In the genomic region with DNA sequence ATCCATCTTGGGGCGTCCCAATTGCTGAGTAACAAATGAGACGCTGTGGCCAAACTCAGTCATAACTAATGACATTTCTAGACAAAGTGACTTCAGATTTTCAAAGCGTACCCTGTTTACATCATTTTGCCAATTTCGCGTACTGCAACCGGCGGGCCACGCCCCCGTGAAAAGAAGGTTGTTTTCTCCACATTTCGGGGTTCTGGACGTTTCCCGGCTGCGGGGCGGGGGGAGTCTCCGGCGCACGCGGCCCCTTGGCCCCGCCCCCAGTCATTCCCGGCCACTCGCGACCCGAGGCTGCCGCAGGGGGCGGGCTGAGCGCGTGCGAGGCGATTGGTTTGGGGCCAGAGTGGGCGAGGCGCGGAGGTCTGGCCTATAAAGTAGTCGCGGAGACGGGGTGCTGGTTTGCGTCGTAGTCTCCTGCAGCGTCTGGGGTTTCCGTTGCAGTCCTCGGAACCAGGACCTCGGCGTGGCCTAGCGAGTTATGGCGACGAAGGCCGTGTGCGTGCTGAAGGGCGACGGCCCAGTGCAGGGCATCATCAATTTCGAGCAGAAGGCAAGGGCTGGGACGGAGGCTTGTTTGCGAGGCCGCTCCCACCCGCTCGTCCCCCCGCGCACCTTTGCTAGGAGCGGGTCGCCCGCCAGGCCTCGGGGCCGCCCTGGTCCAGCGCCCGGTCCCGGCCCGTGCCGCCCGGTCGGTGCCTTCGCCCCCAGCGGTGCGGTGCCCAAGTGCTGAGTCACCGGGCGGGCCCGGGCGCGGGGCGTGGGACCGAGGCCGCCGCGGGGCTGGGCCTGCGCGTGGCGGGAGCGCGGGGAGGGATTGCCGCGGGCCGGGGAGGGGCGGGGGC, we compare ENCODE assay signal across 1 cellular context.
TF ChIP-seq lines count a peak whose summit lies in the region.

A gene (plus strand): TSS at position 408 of the 848 bp plus-strand sequence. CDS start 77 bp downstream, at position 485.

TF ChIP-seq in K562, 482 proteins besides CTCF, POLR2A, EP300 and RAD21 (continued from another document and continues in another):
- TF ChIP-seq, protein P1, sequence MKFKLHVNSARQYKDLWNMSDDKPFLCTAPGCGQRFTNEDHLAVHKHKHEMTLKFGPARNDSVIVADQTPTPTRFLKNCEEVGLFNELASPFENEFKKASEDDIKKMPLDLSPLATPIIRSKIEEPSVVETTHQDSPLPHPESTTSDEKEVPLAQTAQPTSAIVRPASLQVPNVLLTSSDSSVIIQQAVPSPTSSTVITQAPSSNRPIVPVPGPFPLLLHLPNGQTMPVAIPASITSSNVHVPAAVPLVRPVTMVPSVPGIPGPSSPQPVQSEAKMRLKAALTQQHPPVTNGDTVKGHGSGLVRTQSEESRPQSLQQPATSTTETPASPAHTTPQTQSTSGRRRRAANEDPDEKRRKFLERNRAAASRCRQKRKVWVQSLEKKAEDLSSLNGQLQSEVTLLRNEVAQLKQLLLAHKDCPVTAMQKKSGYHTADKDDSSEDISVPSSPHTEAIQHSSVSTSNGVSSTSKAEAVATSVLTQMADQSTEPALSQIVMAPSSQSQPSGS (CRISPR knock-in tag; IDR thresholded peaks at IDR 0.05): no peak; the same call in 1 of the 2 replicates
- TF ChIP-seq TAF9B (IDR thresholded peaks at IDR 0.05; ENCODE audit: partially characterized antibody) (peak; percentile 36), MCM7 (IDR thresholded peaks at IDR 0.05) (no peak), YY1 (IDR thresholded peaks at IDR 0.05; ENCODE audit: borderline replicate concordance in 1 of 3, control insufficient read depth in 1 of 3, extremely low read depth in 1 of 3, insufficient read depth in 3 of 3, insufficient read length in 1 of 3, insufficient replicate concordance in 2 of 3, low read depth in 1 of 3, low read length in 2 of 3) (peak in 2 of 3 experiments; percentile 18 to 81), NEUROD1 (IDR thresholded peaks at IDR 0.05; ENCODE audit: borderline replicate concordance, low read depth, low read length, partially characterized antibody) (peak; percentile 49), ZNF165 (CRISPR knock-in tag; IDR thresholded peaks at IDR 0.05; ENCODE audit: borderline replicate concordance) (no peak), FOS (IDR thresholded peaks at IDR 0.05; ENCODE audit: extremely low read depth, insufficient read length) (peak; percentile 39), RBM22 (IDR thresholded peaks at IDR 0.05; ENCODE audit: low read depth, low read length, poor library complexity, severe bottlenecking) (peak; percentile 51), ZFPM2 (CRISPR knock-in tag; IDR thresholded peaks at IDR 0.05) (no peak), ZNF431 (CRISPR knock-in tag; IDR thresholded peaks at IDR 0.05) (0 out of 2 replicates have a peak, but pooled peaks have one; percentile 30), BHLHE40 (IDR thresholded peaks at IDR 0.05; ENCODE audit: low read length) (peak; percentile 33), CBFB (CRISPR knock-in tag; IDR thresholded peaks at IDR 0.05) (peak; percentile 93), SMAD4 (CRISPR knock-in tag; conservative IDR thresholded peaks at IDR 0.05) (peak; percentile 71), HDAC2 (IDR thresholded peaks at IDR 0.05) (peak; percentile 56; the same call in 1 of the 2 replicates), FOXA3 (CRISPR knock-in tag; conservative IDR thresholded peaks at IDR 0.05 in 1 of 2, IDR thresholded peaks at IDR 0.05 in 1 of 2) (peak in 1 of 2 experiments; percentile 56; a peak in 2 of 4 replicates), HNRNPH1 (optimal IDR thresholded peaks at IDR 0.05; ENCODE audit: low read depth, low read length) (no peak), CBFA2T2 (conservative IDR thresholded peaks at IDR 0.05) (no peak), SMARCE1 (IDR thresholded peaks at IDR 0.05) (no peak), RUNX1 (IDR thresholded peaks at IDR 0.05; ENCODE audit: low read depth) (0 out of 2 replicates have a peak, but pooled peaks have one; percentile 31), SP1 (CRISPR knock-in tag; IDR thresholded peaks at IDR 0.05) (peak; percentile 94), ZFP1 (CRISPR knock-in tag; IDR thresholded peaks at IDR 0.05) (no peak), TGIF2 (CRISPR knock-in tag; IDR thresholded peaks at IDR 0.05) (no peak), ETV5 (CRISPR knock-in tag; IDR thresholded peaks at IDR 0.05; ENCODE audit: low read depth) (peak; percentile 73; the same call in 1 of the 2 replicates), MEF2A (IDR thresholded peaks at IDR 0.05; ENCODE audit: control insufficient read depth, low read depth, low read length) (no peak), BRD4 (IDR thresholded peaks at IDR 0.05) (0 out of 2 replicates have a peak, but pooled peaks have one; percentile 33), CCNT2 (IDR thresholded peaks at IDR 0.05; ENCODE audit: borderline replicate concordance, extremely low read depth, insufficient read length, low read depth, low read length) (peak; percentile 72), FOXM1 (IDR thresholded peaks at IDR 0.05; ENCODE audit: low read depth) (no peak), FOXM1 (CRISPR knock-in tag; IDR thresholded peaks at IDR 0.05; ENCODE audit: low read depth) (peak; percentile 93; the same call in 1 of the 2 replicates), TOE1 (IDR thresholded peaks at IDR 0.05; ENCODE audit: borderline replicate concordance) (peak; percentile 55; the same call in 1 of the 2 replicates), TOE1 (CRISPR knock-in tag; IDR thresholded peaks at IDR 0.05; ENCODE audit: borderline replicate concordance, low read depth) (0 out of 2 replicates have a peak, but pooled peaks have one; percentile 66)
- TF ChIP-seq, protein P2, sequence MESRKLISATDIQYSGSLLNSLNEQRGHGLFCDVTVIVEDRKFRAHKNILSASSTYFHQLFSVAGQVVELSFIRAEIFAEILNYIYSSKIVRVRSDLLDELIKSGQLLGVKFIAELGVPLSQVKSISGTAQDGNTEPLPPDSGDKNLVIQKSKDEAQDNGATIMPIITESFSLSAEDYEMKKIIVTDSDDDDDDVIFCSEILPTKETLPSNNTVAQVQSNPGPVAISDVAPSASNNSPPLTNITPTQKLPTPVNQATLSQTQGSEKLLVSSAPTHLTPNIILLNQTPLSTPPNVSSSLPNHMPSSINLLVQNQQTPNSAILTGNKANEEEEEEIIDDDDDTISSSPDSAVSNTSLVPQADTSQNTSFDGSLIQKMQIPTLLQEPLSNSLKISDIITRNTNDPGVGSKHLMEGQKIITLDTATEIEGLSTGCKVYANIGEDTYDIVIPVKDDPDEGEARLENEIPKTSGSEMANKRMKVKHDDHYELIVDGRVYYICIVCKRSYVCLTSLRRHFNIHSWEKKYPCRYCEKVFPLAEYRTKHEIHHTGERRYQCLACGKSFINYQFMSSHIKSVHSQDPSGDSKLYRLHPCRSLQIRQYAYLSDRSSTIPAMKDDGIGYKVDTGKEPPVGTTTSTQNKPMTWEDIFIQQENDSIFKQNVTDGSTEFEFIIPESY (CRISPR knock-in tag; IDR thresholded peaks at IDR 0.05): peak; percentile 58; the same call in 1 of the 2 replicates
- TF ChIP-seq, protein P3, sequence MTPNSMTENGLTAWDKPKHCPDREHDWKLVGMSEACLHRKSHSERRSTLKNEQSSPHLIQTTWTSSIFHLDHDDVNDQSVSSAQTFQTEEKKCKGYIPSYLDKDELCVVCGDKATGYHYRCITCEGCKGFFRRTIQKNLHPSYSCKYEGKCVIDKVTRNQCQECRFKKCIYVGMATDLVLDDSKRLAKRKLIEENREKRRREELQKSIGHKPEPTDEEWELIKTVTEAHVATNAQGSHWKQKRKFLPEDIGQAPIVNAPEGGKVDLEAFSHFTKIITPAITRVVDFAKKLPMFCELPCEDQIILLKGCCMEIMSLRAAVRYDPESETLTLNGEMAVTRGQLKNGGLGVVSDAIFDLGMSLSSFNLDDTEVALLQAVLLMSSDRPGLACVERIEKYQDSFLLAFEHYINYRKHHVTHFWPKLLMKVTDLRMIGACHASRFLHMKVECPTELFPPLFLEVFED (CRISPR knock-in tag; conservative IDR thresholded peaks at IDR 0.05): peak; percentile 80; the same call in 1 of the 2 replicates
- TF ChIP-seq, protein P4, sequence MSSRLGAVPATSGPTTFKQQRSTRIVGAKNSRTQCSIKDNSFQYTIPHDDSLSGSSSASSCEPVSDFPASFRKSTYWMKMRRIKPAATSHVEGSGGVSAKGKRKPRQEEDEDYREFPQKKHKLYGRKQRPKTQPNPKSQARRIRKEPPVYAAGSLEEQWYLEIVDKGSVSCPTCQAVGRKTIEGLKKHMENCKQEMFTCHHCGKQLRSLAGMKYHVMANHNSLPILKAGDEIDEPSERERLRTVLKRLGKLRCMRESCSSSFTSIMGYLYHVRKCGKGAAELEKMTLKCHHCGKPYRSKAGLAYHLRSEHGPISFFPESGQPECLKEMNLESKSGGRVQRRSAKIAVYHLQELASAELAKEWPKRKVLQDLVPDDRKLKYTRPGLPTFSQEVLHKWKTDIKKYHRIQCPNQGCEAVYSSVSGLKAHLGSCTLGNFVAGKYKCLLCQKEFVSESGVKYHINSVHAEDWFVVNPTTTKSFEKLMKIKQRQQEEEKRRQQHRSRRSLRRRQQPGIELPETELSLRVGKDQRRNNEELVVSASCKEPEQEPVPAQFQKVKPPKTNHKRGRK (tag; IDR thresholded peaks at IDR 0.05): no peak
- TF ChIP-seq, protein P5, sequence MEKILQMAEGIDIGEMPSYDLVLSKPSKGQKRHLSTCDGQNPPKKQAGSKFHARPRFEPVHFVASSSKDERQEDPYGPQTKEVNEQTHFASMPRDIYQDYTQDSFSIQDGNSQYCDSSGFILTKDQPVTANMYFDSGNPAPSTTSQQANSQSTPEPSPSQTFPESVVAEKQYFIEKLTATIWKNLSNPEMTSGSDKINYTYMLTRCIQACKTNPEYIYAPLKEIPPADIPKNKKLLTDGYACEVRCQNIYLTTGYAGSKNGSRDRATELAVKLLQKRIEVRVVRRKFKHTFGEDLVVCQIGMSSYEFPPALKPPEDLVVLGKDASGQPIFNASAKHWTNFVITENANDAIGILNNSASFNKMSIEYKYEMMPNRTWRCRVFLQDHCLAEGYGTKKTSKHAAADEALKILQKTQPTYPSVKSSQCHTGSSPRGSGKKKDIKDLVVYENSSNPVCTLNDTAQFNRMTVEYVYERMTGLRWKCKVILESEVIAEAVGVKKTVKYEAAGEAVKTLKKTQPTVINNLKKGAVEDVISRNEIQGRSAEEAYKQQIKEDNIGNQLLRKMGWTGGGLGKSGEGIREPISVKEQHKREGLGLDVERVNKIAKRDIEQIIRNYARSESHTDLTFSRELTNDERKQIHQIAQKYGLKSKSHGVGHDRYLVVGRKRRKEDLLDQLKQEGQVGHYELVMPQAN (IDR thresholded peaks at IDR 0.05; ENCODE audit: borderline replicate concordance): peak; percentile 74
- TF ChIP-seq, protein P6, sequence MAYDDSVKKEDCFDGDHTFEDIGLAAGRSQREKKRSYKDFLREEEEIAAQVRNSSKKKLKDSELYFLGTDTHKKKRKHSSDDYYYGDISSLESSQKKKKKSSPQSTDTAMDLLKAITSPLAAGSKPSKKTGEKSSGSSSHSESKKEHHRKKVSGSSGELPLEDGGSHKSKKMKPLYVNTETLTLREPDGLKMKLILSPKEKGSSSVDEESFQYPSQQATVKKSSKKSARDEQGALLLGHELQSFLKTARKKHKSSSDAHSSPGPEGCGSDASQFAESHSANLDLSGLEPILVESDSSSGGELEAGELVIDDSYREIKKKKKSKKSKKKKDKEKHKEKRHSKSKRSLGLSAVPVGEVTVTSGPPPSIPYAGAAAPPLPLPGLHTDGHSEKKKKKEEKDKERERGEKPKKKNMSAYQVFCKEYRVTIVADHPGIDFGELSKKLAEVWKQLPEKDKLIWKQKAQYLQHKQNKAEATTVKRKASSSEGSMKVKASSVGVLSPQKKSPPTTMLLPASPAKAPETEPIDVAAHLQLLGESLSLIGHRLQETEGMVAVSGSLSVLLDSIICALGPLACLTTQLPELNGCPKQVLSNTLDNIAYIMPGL (CRISPR knock-in tag; IDR thresholded peaks at IDR 0.05): peak; percentile 96
- TF ChIP-seq, protein P7, sequence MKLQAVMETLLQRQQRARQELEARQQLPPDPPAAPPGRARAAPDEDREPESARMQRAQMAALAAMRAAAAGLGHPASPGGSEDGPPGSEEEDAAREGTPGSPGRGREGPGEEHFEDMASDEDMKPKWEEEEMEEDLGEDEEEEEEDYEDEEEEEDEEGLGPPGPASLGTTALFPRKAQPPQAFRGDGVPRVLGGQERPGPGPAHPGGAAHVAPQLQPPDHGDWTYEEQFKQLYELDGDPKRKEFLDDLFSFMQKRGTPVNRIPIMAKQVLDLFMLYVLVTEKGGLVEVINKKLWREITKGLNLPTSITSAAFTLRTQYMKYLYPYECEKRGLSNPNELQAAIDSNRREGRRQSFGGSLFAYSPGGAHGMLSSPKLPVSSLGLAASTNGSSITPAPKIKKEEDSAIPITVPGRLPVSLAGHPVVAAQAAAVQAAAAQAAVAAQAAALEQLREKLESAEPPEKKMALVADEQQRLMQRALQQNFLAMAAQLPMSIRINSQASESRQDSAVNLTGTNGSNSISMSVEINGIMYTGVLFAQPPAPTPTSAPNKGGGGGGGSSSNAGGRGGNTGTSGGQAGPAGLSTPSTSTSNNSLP (IDR thresholded peaks at IDR 0.05; ENCODE audit: borderline replicate concordance, low read depth, low read length): no peak
- TF ChIP-seq, protein P8, sequence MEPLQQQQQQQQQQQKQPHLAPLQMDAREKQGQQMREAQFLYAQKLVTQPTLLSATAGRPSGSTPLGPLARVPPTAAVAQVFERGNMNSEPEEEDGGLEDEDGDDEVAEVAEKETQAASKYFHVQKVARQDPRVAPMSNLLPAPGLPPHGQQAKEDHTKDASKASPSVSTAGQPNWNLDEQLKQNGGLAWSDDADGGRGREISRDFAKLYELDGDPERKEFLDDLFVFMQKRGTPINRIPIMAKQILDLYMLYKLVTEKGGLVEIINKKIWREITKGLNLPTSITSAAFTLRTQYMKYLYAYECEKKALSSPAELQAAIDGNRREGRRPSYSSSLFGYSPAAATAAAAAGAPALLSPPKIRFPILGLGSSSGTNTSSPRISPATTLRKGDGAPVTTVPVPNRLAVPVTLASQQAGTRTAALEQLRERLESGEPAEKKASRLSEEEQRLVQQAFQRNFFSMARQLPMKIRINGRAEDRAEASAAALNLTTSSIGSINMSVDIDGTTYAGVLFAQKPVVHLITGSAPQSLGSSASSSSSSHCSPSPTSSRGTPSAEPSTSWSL (CRISPR knock-in tag; IDR thresholded peaks at IDR 0.05; ENCODE audit: borderline replicate concordance): no peak
